In genomic region chr9:70030156-70030555, GRCh38 we compare ENCODE assay signal across 16 cellular contexts. TPM values are rescaled to one million over a fixed set of nuclear protein-coding genes. Genes with fewer than 3 reads are reported as not detected.
"Had no signal": no experiment of that assay in that cellular context is flagged by ENCODE, and none has a peak within 500 bp of the region (broad histone marks: within the 10 kb centered on the region; RNA-seq: fewer than 3 reads in every experiment).

No MANE protein-coding gene starts in this region.

- H3K36me3 ChIP-seq: thyroid gland had no signal

- H3K4me1 Mint-ChIP-seq: immature natural killer cell; stimulated activated naive B cell treated with anti-CD40 and anti-IgM and Interleukin-4, amounts not matched to agents 10 μg/mL and 1 μg/mL and 100 μg/mL, for 72 hours had no signal

- H3K36me3 Mint-ChIP-seq: activated naive CD4-positive, alpha-beta T cell treated with anti-CD3 and anti-CD28 coated beads, Interleukin-2, amount 50 U/mL, for 72 hours; immature natural killer cell; stimulated activated naive B cell treated with anti-CD40 and anti-IgM and Interleukin-4, amounts not matched to agents 10 μg/mL and 1 μg/mL and 100 μg/mL, for 72 hours had no signal

- H3K4me3 Mint-ChIP-seq: activated T-cell treated with anti-CD3 and anti-CD28 coated beads, Interleukin-2, amount 50 U/mL, for 24 hours; immature natural killer cell; nephron; stimulated activated naive B cell treated with anti-CD40 and anti-IgM and Interleukin-4, amounts not matched to agents 10 μg/mL and 1 μg/mL and 100 μg/mL, for 72 hours had no signal

- H3K4me3 ChIP-seq: body of pancreas, thyroid gland had no signal

- H3K27me3 ChIP-seq: body of pancreas, thyroid gland had no signal

- H3K9me3 ChIP-seq: body of pancreas, thyroid gland had no signal

- H3K4me1 ChIP-seq: body of pancreas, thyroid gland had no signal

- H3K27ac Mint-ChIP-seq: activated T-cell treated with anti-CD3 and anti-CD28 coated beads, Interleukin-2, amount 50 U/mL, for 24 hours; immature natural killer cell; nephron; stimulated activated naive B cell treated with anti-CD40 and anti-IgM and Interleukin-4, amounts not matched to agents 10 μg/mL and 1 μg/mL and 100 μg/mL, for 72 hours had no signal

- H3K27ac ChIP-seq: body of pancreas, thyroid gland had no signal

- DNase-seq: activated CD4-positive, alpha-beta T cell treated with anti-CD3 and anti-CD28 coated beads for 1 hour; activated CD4-positive, alpha-beta T cell treated with anti-CD3 and anti-CD28 coated beads, Interleukin-2, amount 50 U/mL, for 48 hours; activated T-cell treated with anti-CD3 and anti-CD28 coated beads, Interleukin-2, amount 50 U/mL, for 24 hours; amygdala; body of pancreas; cerebellar nuclear complex; effector memory CD4-positive, alpha-beta T cell; immature natural killer cell; nucleus accumbens; stimulated activated CD4-positive, alpha-beta T cell treated with anti-CD3 and anti-CD28 coated beads, Interleukin-15, amount 100 ng/mL, for 24 hours; stimulated activated CD4-positive, alpha-beta T cell treated with anti-CD3 and anti-CD28 coated beads, Interleukin-4, amount 100 ng/mL, for 1 hour; stimulated activated naive B cell treated with anti-CD40 and anti-IgM and Interleukin-4, amounts not matched to agents 10 μg/mL and 1 μg/mL and 100 μg/mL, for 72 hours; thyroid gland had no signal

- H3K9me3 Mint-ChIP-seq: activated naive CD4-positive, alpha-beta T cell treated with anti-CD3 and anti-CD28 coated beads, Interleukin-2, amount 50 U/mL, for 72 hours; activated T-cell treated with anti-CD3 and anti-CD28 coated beads, Interleukin-2, amount 50 U/mL, for 24 hours; immature natural killer cell had no signal

- ATAC-seq: activated naive CD4-positive, alpha-beta T cell treated with anti-CD3 and anti-CD28 coated beads, Interleukin-2, amount 50 U/mL, for 72 hours; body of pancreas; stimulated activated naive B cell treated with anti-CD40 and anti-IgM and Interleukin-4, amounts not matched to agents 10 μg/mL and 1 μg/mL and 100 μg/mL, for 72 hours had no signal

RNA-seq across cellular contexts. Expression of gene MAMDC2, which starts 13.5 kb away (rescaled TPM):
- total RNA-seq: activated naive CD4-positive, alpha-beta T cell treated with anti-CD3 and anti-CD28 coated beads, Interleukin-2, amount 50 U/mL, for 72 hours; T-helper 1 cell treated with Interleukin-12 subunit alpha and Interleukin-12 subunit beta and Interleukin-4 antibody, amounts not matched to agents 30 ng/mL and 1 ng/mL, for 36 hours had no signal
